Comparison of ENCODE assay signal across 10 cellular contexts in genomic region chr10:59678884-59679301, GRCh38. TPM values are rescaled to one million over a fixed set of nuclear protein-coding genes. Genes with fewer than 3 reads are reported as not detected.
A peak's percentile ranks its signal among the peaks of the same experiment; 100 is the strongest.
DNase-seq lines count a peak whose midpoint lies in the region; ATAC-seq and TF ChIP-seq lines count a peak whose summit lies in the region.
"Had no signal": no experiment of that assay in that cellular context is flagged by ENCODE, and none has a peak within 500 bp of the region (broad histone marks: within the 10 kb centered on the region; RNA-seq: fewer than 3 reads in every experiment).

No MANE protein-coding gene starts in this region.

- no peak for TF ChIP-seq EP300 in suprapubic skin (IDR thresholded peaks at IDR 0.05)

- no peak overlapping the region for H3K27ac Mint-ChIP-seq in activated CD8-positive, alpha-beta memory T cell treated with anti-CD3 and anti-CD28 coated beads, Interleukin-2, amount 10 ng/mL, durations not matched to agents 7 days and 5 days
- H3K27ac Mint-ChIP-seq: activated naive CD8-positive, alpha-beta T cell had no signal

- H3K36me3 Mint-ChIP-seq in activated CD8-positive, alpha-beta memory T cell treated with anti-CD3 and anti-CD28 coated beads, Interleukin-2, amount 10 ng/mL, durations not matched to agents 7 days and 5 days = no peaks in the 10 kb centered on the region
- H3K36me3 Mint-ChIP-seq: activated naive CD8-positive, alpha-beta T cell had no signal

- ATAC-seq in activated CD8-positive, alpha-beta memory T cell treated with anti-CD3 and anti-CD28 coated beads, Interleukin-2, amount 10 ng/mL, durations not matched to agents 7 days and 5 days = peak; percentile 49
- peak; percentile 75 for ATAC-seq in HG03064 (IDR thresholded peaks at IDR 0.05; ENCODE audit: low read depth, unreplicated experiment)

- H3K27me3 Mint-ChIP-seq in activated CD8-positive, alpha-beta memory T cell treated with anti-CD3 and anti-CD28 coated beads, Interleukin-2, amount 10 ng/mL, durations not matched to agents 7 days and 5 days = peaks cover 3% of the 10 kb centered on the region

- H3K9me3 Mint-ChIP-seq in activated CD8-positive, alpha-beta memory T cell treated with anti-CD3 and anti-CD28 coated beads, Interleukin-2, amount 10 ng/mL, durations not matched to agents 7 days and 5 days (ENCODE audit: low read depth) = no peaks in the 10 kb centered on the region

- H3K9me3 ChIP-seq in adipocyte (ENCODE audit: control insufficient read depth, low read length) = no peaks in the 10 kb centered on the region
- no peaks in the 10 kb centered on the region for H3K9me3 ChIP-seq in suprapubic skin

- H3K9ac ChIP-seq in adipocyte (ENCODE audit: low read length) = no peak overlapping the region

- no peak for DNase-seq in activated CD8-positive, alpha-beta memory T cell treated with anti-CD3 and anti-CD28 coated beads, Interleukin-2, amount 10 ng/mL, durations not matched to agents 7 days and 5 days
- no peak for DNase-seq in activated CD8-positive, alpha-beta memory T cell treated with anti-CD3 and anti-CD28 coated beads, Interleukin-2, amount 50 U/mL, for 48 hours
- peak; percentile 2 for DNase-seq in adipocyte (ENCODE audit: low read depth)
- DNase-seq in suprapubic skin (ENCODE audit: low spot score in 2 of 2) = no peak
- no peak for DNase-seq in stimulated activated CD4-positive, alpha-beta T cell treated with anti-CD3 and anti-CD28 coated beads, Interleukin-2, amount 100 ng/mL, for 24 hours
- no peak for DNase-seq in activated CD4-positive, CD25-positive, alpha-beta regulatory T cell (lab: John Stamatoyannopoulos, UW)
- DNase-seq in NCI-H146 (lab: John Stamatoyannopoulos, UW) = no peak
- DNase-seq: Right ventricle myocardium superior had no signal

- H3K36me3 ChIP-seq in adipocyte (ENCODE audit: control insufficient read depth, insufficient read depth, low read length, severe bottlenecking) = no peaks in the 10 kb centered on the region
- H3K36me3 ChIP-seq in suprapubic skin = no peaks in the 10 kb centered on the region

- H3K27ac ChIP-seq in suprapubic skin = peak overlapping the region; percentile 29

- H3K4me1 Mint-ChIP-seq in activated CD8-positive, alpha-beta memory T cell treated with anti-CD3 and anti-CD28 coated beads, Interleukin-2, amount 10 ng/mL, durations not matched to agents 7 days and 5 days = peaks cover 2% of the 10 kb centered on the region

- 13% methylated on average over 4 of the region's 4 CpGs for WGBS in suprapubic skin

- no peak overlapping the region for H3K4me3 Mint-ChIP-seq in activated CD8-positive, alpha-beta memory T cell treated with anti-CD3 and anti-CD28 coated beads, Interleukin-2, amount 10 ng/mL, durations not matched to agents 7 days and 5 days
- H3K4me3 Mint-ChIP-seq: activated naive CD8-positive, alpha-beta T cell had no signal

- no peak for TF ChIP-seq POLR2A in suprapubic skin (IDR thresholded peaks at IDR 0.05)

- CTCF ChIA-PET in activated CD8-positive, alpha-beta memory T cell treated with anti-CD3 and anti-CD28 coated beads, Interleukin-2, amount 10 ng/mL, durations not matched to agents 7 days and 5 days (lab: Charles Lee) = interaction anchor here (0.9 kb wide), 1 partner anchor 53 kb away, joined by 3 read pairs; no protein-coding TSS in a partner anchor

- H3K27me3 ChIP-seq in adipocyte (replicated peaks; ENCODE audit: control insufficient read depth, insufficient read depth, low read length) (no peaks in the 10 kb centered on the region), suprapubic skin (no peaks in the 10 kb centered on the region)

- no peak overlapping the region for H3K4me3 ChIP-seq in adipocyte (ENCODE audit: low read length)
- no peak overlapping the region for H3K4me3 ChIP-seq in suprapubic skin

- no peak for TF ChIP-seq CTCF in suprapubic skin (IDR thresholded peaks at IDR 0.05)

- H3K4me1 ChIP-seq in adipocyte (ENCODE audit: control insufficient read depth, insufficient read depth, low read length) (peaks cover 18% of the 10 kb centered on the region), suprapubic skin (peaks cover 5% of the 10 kb centered on the region)

RNA-seq across cellular contexts. Expression of gene SLC16A9, which starts 30.8 kb away (rescaled TPM):
- under 1 TPM in 1 of 2 experiments, not detected in 1; 0.16 TPM for total RNA-seq in activated CD8-positive, alpha-beta memory T cell treated with anti-CD3 and anti-CD28 coated beads, Interleukin-2, amount 10 ng/mL, durations not matched to agents 7 days and 5 days
- under 1 TPM in 3 of 4 donors, not detected in 1; 0.25 to 0.81 (median 0.64) TPM for total RNA-seq in suprapubic skin
